Comparison of ENCODE assay signal across 19 cellular contexts in the genomic region with DNA sequence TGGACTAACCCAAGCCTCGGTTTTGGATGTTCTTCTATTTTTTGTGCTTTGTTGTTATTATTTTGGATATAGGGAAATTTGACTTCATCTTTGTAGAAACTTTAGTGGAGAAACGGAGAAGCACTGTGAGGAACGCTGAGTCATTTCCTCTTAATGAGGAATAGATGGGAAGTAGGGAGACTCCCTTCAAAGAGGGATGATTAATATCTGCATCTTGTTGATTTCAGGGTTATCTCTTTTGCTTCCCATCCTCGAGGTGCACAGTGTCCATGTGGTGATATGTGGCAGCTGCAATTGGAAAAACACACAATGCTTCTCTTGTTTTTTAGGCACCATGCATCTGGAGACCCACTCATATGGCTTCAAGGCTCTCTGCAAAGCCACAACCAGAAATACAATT.
DNase-seq lines count a peak whose midpoint lies in the region; ATAC-seq, FAIRE-seq and TF ChIP-seq lines count a peak whose summit lies in the region.
"Had no signal": no experiment of that assay in that cellular context is flagged by ENCODE, and none has a peak within 500 bp of the region (broad histone marks: within the 10 kb centered on the region; RNA-seq: fewer than 3 reads in every experiment).

No MANE protein-coding gene starts in this region.

- H2BK120ac ChIP-seq in mesenchymal stem cell (ENCODE audit: low read depth, low read length) = no peak overlapping the region

- H3K4me3 ChIP-seq in A549 (no peak overlapping the region), mesenchymal stem cell (ENCODE audit: insufficient read depth in 1 of 2, low read depth in 1 of 2, low read length in 2 of 2) (no peak overlapping the region)

- FAIRE-seq in A549 (lab: Jason Lieb, UNC) (peak; percentile 36), GM12891 (lab: Jason Lieb, UNC) (no peak)
- FAIRE-seq: HepG2 had no signal

- H3K36me3 ChIP-seq in mesenchymal stem cell (ENCODE audit: control insufficient read depth in 1 of 2, insufficient read depth in 2 of 2, low read depth in 1 of 2, low read length in 2 of 2) = no peaks in the 10 kb centered on the region

- H3K4ac ChIP-seq in mesenchymal stem cell (ENCODE audit: low read depth in 1 of 2, low read length in 2 of 2) = no peak overlapping the region

- CTCF ChIA-PET in A549 (lab: Yijun Ruan, JAX) = no interaction called here

- DNase-seq in A549 (ENCODE audit: low read depth in 1 of 2, low spot score in 1 of 2) = no peak
- peak; percentile 3 for DNase-seq in LHCN-M2 (ENCODE audit: low read depth)
- DNase-seq in RPMI7951 (ENCODE audit: low read depth) = peak; percentile 67
- DNase-seq in mesenchymal stem cell = no peak
- DNase-seq in GM12891 (ENCODE audit: insufficient read length, low spot score) = no peak
- no peak for DNase-seq in stimulated activated naive CD4-positive, alpha-beta T cell treated with Interleukin-2 at 50 U/mL for 16 hours (lab: John Stamatoyannopoulos, UW)
- DNase-seq in Ammon's horn (ENCODE audit: low spot score) = no peak
- DNase-seq: 8988T; ACHN; Calu3; CD4-positive, alpha-beta memory T cell; DMS79 treated with DMSO at 0.1 percent for 48 hours; GF-D8; GOT3; H7; KBM-7 had no signal

- no peak overlapping the region for H3K14ac ChIP-seq in mesenchymal stem cell (ENCODE audit: low read length in 2 of 2)

- WGBS in A549 (ENCODE audit: missing lambda C conversion rate) = 10% methylated on average over 4 of the region's 4 CpGs
- WGBS in mesenchymal stem cell = 38% methylated on average over 3 of the region's 4 CpGs

- TF ChIP-seq RAD21 in A549 (conservative IDR thresholded peaks at IDR 0.05 in 1 of 2, IDR thresholded peaks at IDR 0.05 in 1 of 2) = no peak

- H4K91ac ChIP-seq in mesenchymal stem cell (ENCODE audit: low read length) = no peak overlapping the region

- H3K9ac ChIP-seq in mesenchymal stem cell (ENCODE audit: low read length) = no peak overlapping the region

- TF ChIP-seq EP300 in A549 (IDR thresholded peaks at IDR 0.05) = no peak

- H2AK5ac ChIP-seq in mesenchymal stem cell (ENCODE audit: low read length, severe bottlenecking) = no peak overlapping the region

- H3K27me3 ChIP-seq in mesenchymal stem cell (ENCODE audit: control insufficient read depth in 1 of 2, insufficient read depth in 1 of 2, low read length in 2 of 2) = no peaks in the 10 kb centered on the region

- H4K8ac ChIP-seq in mesenchymal stem cell (ENCODE audit: low read length) = peak overlapping the region; percentile 41

- TF ChIP-seq POLR2A in A549 (IDR thresholded peaks at IDR 0.05; ENCODE audit: low read length) = no peak
- TF ChIP-seq POLR2A in GM12891 (IDR thresholded peaks at IDR 0.05; ENCODE audit: low read depth, low read length) = no peak

- H2BK5ac ChIP-seq in mesenchymal stem cell (ENCODE audit: low read depth, low read length, poor library complexity, severe bottlenecking) = no peak overlapping the region

- no peaks in the 10 kb centered on the region for H3K4me1 ChIP-seq in A549
- no peaks in the 10 kb centered on the region for H3K4me1 ChIP-seq in mesenchymal stem cell (ENCODE audit: control insufficient read depth, insufficient read depth, low read depth, low read length)

- no peak overlapping the region for H3K23ac ChIP-seq in mesenchymal stem cell (ENCODE audit: low read length in 2 of 2)

- no peak for ATAC-seq in A549
- no peak for ATAC-seq in HG03095 (IDR thresholded peaks at IDR 0.05; ENCODE audit: unreplicated experiment)
- ATAC-seq: HepG2 had no signal

- H3K4me2 ChIP-seq in A549 (no peak overlapping the region), mesenchymal stem cell (ENCODE audit: low read length, poor library complexity, severe bottlenecking) (no peak overlapping the region)

- POLR2A ChIA-PET in A549 (lab: Yijun Ruan, JAX) = no interaction called here

- H2AFZ ChIP-seq in mesenchymal stem cell (ENCODE audit: low read depth, low read length) = no peak overlapping the region

- H3K9me3 ChIP-seq in A549 (no peaks in the 10 kb centered on the region), mesenchymal stem cell (ENCODE audit: control insufficient read depth, low read length) (peaks cover 12% of the 10 kb centered on the region)

- no peak overlapping the region for H3K18ac ChIP-seq in mesenchymal stem cell (ENCODE audit: low read depth in 1 of 2, low read length in 2 of 2)

- no peak overlapping the region for H2BK12ac ChIP-seq in mesenchymal stem cell (ENCODE audit: low read length in 2 of 2)

- no peak for TF ChIP-seq CTCF in A549 (IDR thresholded peaks at IDR 0.05)

- H3K27ac ChIP-seq in A549 (no peak overlapping the region), mesenchymal stem cell (ENCODE audit: low read length, poor library complexity, severe bottlenecking) (no peak overlapping the region)
- H3K27ac ChIP-seq: C4-2B had no signal

- H2BK15ac ChIP-seq in mesenchymal stem cell (ENCODE audit: low read depth, poor library complexity, severe bottlenecking) = no peak overlapping the region

- no peaks in the 10 kb centered on the region for H3K79me1 ChIP-seq in mesenchymal stem cell (replicated peaks; ENCODE audit: low read length, poor library complexity, severe bottlenecking)

TF ChIP-seq in A549, 52 proteins besides CTCF, POLR2A, EP300 and RAD21:
- TF ChIP-seq JUNB (IDR thresholded peaks at IDR 0.05) = no peak
- TF ChIP-seq CHD4 (IDR thresholded peaks at IDR 0.05; ENCODE audit: borderline replicate concordance) = no peak
- TF ChIP-seq POLR2AphosphoS2 (conservative IDR thresholded peaks at IDR 0.05; ENCODE audit: low read length) = no peak

TF ChIP-seq in GM12891, 5 proteins besides CTCF, POLR2A, EP300 and RAD21:
- TF ChIP-seq PAX5 (IDR thresholded peaks at IDR 0.05; ENCODE audit: insufficient read depth, low read length, severe bottlenecking) (no peak), SPI1 (IDR thresholded peaks at IDR 0.05; ENCODE audit: low read depth, low read length) (no peak), POLR2AphosphoS5 (IDR thresholded peaks at IDR 0.05; ENCODE audit: low read depth, low read length) (no peak), TAF1 (IDR thresholded peaks at IDR 0.05; ENCODE audit: low read depth, low read length) (no peak), POU2F2 (IDR thresholded peaks at IDR 0.05; ENCODE audit: low read depth, low read length) (no peak)
TF ChIP-seq in GM12891: peak in this region for 0.

Comparison
In these comparisons a context has a peak if more than half of its experiments do, and no peak if none do; other contexts are left out.
1. DNase-seq: peak in LHCN-M2 (single experiment) and RPMI7951 (single experiment); none in A549 (0 of 2), mesenchymal stem cell (single experiment), GM12891 (single experiment), stimulated activated naive CD4-positive, alpha-beta T cell treated with Interleukin-2 at 50 U/mL for 16 hours (single experiment) and Ammon's horn (single experiment).